ENCODE assay signal across 1 cellular context in the genomic region with DNA sequence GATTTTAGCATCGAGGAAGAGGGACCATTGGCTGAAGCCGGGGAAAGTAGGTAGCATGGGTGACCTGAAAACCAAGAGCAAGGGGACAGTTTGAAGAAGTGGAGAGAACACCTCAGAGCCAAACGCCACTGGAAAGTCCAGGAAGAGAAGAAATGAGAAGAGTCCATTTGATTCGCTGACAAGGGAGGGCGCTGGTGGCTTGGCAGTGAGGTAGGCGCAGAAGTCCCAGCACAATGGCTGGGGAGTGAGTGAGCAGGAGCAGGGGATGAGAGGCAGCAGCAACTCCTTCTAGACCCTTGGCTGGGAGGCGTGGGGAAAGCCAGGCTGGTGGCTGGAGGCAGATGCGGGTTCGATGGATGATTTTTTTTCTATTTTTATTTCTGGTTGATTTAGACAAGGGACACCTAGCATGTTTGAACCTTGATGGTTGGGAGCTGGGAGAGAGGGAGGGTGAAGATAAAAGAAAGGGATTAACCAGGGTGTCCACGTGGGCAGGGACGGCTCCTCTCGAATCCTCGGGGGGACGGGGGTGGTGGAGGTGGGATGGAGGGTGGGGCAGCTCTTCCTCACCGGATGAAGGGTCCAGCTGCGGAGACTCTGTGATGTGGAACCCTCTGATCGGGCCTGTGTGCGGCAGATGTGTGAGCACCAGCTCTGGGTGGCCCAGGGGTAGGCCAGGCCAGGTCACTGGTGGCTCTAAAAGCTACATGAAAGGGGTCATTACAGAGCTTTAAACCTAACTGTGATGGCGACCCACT.
A peak's percentile ranks its signal among the peaks of the same experiment; 100 is the strongest.
TF ChIP-seq lines count a peak whose summit lies in the region.

No MANE protein-coding gene starts in this region.

TF ChIP-seq in GM12878, 131 proteins besides CTCF, POLR2A, EP300 and RAD21:
- TF ChIP-seq SMC3 (IDR thresholded peaks at IDR 0.05; ENCODE audit: borderline replicate concordance, low read length) (peak; percentile 26; the same call in 1 of the 2 replicates), ATF3 (IDR thresholded peaks at IDR 0.05; ENCODE audit: borderline replicate concordance, extremely low read depth, low read depth, low read length) (no peak)
